Comparison of ENCODE assay signal across 22 cellular contexts in genomic region chrX:2311483-2311882, GRCh38.
DNase-seq lines count a peak whose midpoint lies in the region; ATAC-seq and TF ChIP-seq lines count a peak whose summit lies in the region.
"Had no signal": no experiment of that assay in that cellular context is flagged by ENCODE, and none has a peak within 500 bp of the region (broad histone marks: within the 10 kb centered on the region; RNA-seq: fewer than 3 reads in every experiment).

No MANE protein-coding gene starts in this region.

- no peak overlapping the region for H2BK5ac ChIP-seq in H9 (ENCODE audit: insufficient read length, low read length)

- H2AK5ac ChIP-seq in H9 (ENCODE audit: insufficient read length, low read length): no peak overlapping the region

- H3K18ac ChIP-seq in H9 (ENCODE audit: insufficient read length, low read depth, low read length): no peak overlapping the region

- no peak overlapping the region for H3K4me3 Mint-ChIP-seq in H9
- H3K4me3 Mint-ChIP-seq: activated CD8-positive, alpha-beta T cell treated with anti-CD3 and anti-CD28 coated beads, Interleukin-2, amount 10 ng/mL, durations not matched to agents 7 days and 5 days; activated naive CD8-positive, alpha-beta T cell treated with anti-CD3 and anti-CD28 coated beads, Interleukin-2, amount 50 U/mL, for 24 hours; CD14-positive monocyte had no signal

- H2BK120ac ChIP-seq in H9 (ENCODE audit: low read depth, low read length, poor library complexity, severe bottlenecking): no peak overlapping the region

- no peak overlapping the region for H2BK20ac ChIP-seq in H9 (ENCODE audit: low read depth, low read length, poor library complexity, severe bottlenecking)

- H3K9me3 ChIP-seq in H9 (ENCODE audit: control insufficient read depth, low read depth, low read length): no peaks in the 10 kb centered on the region
- H3K9me3 ChIP-seq: breast epithelium, colonic mucosa, pancreas, right lobe of liver had no signal

- H2AFZ ChIP-seq in H9 (ENCODE audit: low read length): no peak overlapping the region

- H3K27ac ChIP-seq in H9 (ENCODE audit: insufficient read length, low read depth, low read length): no peak overlapping the region
- H3K27ac ChIP-seq: breast epithelium, colonic mucosa, pancreas, right lobe of liver had no signal

- H2BK12ac ChIP-seq in H9 (ENCODE audit: insufficient read length, low read depth, low read length): no peak overlapping the region

- H3K27me3 ChIP-seq in H9 (ENCODE audit: insufficient read depth, low read length): no peaks in the 10 kb centered on the region
- H3K27me3 ChIP-seq: breast epithelium, colonic mucosa, pancreas, right lobe of liver had no signal

- H3K79me1 ChIP-seq in H9 (ENCODE audit: insufficient read depth, low read depth, low read length, poor library complexity, severe bottlenecking): no peaks in the 10 kb centered on the region

- H3K9me3 Mint-ChIP-seq in H9: peaks cover 3 to 5% of the 10 kb centered on the region in 2 experiments; a peak in 3 of 5 replicates

- no peak overlapping the region for H3K4ac ChIP-seq in H9 (ENCODE audit: low read depth, low read length)

- no peak overlapping the region for H4K5ac ChIP-seq in H9 (ENCODE audit: insufficient read length, low read depth, low read length)

- ATAC-seq in HG02610 (IDR thresholded peaks at IDR 0.05; ENCODE audit: unreplicated experiment): no peak
- no peak for ATAC-seq in left colon
- ATAC-seq in GM18868 (IDR thresholded peaks at IDR 0.05; ENCODE audit: unreplicated experiment): no peak
- ATAC-seq: activated CD8-positive, alpha-beta T cell treated with anti-CD3 and anti-CD28 coated beads, Interleukin-2, amount 10 ng/mL, durations not matched to agents 7 days and 5 days; activated naive CD8-positive, alpha-beta T cell treated with anti-CD3 and anti-CD28 coated beads, Interleukin-2, amount 50 U/mL, for 24 hours; pancreas; right lobe of liver had no signal

- no peak overlapping the region for H2BK15ac ChIP-seq in H9 (ENCODE audit: low read depth, low read length)

- H3K4me1 ChIP-seq in H9 (ENCODE audit: insufficient read depth, low read length): no peaks in the 10 kb centered on the region
- H3K4me1 ChIP-seq: breast epithelium, colonic mucosa, pancreas, right lobe of liver had no signal

- intact Hi-C loops in left colon (cut with DNase I, micrococcal nuclease): no loop called here

- DNase-seq in H9 (peak; percentile 68), ecto neural progenitor cell (ENCODE audit: low spot score) (peak; percentile 85), iPS-NIHi7 (ENCODE audit: extremely low spot score) (peak; percentile 61), retina (peak; percentile 48), left colon (no peak)
- DNase-seq: activated CD8-positive, alpha-beta T cell treated with anti-CD3 and anti-CD28 coated beads, Interleukin-2, amount 10 ng/mL, durations not matched to agents 7 days and 5 days; activated gamma-delta T cell; activated naive CD8-positive, alpha-beta T cell treated with anti-CD3 and anti-CD28 coated beads, Interleukin-2, amount 50 U/mL, for 24 hours; colonic mucosa; DMS 273 treated with DMSO at 0.1 percent for 48 hours; Kasumi-1; mammary epithelial cell; NCI-H1048; NCI-H1930; NCI-H82; pancreas; right lobe of liver; T1000 had no signal

- H3K56ac ChIP-seq in H9 (ENCODE audit: insufficient read length, low read depth, low read length): no peak overlapping the region

- H3K23ac ChIP-seq in H9 (ENCODE audit: insufficient read length, low read depth, low read length): no peak overlapping the region

- H3K4me2 ChIP-seq in H9 (ENCODE audit: insufficient read depth, insufficient read length, low read length): no peak overlapping the region

- H3K79me2 ChIP-seq in H9 (ENCODE audit: insufficient read depth, low read length): no peaks in the 10 kb centered on the region

- no peak overlapping the region for H3T11ph ChIP-seq in H9 (ENCODE audit: low read length)

- H3K14ac ChIP-seq in H9 (ENCODE audit: insufficient read depth, low read length): no peak overlapping the region

- H4K8ac ChIP-seq in H9 (replicated peaks; ENCODE audit: insufficient read length, low read depth, low read length): no peak overlapping the region

- no peaks in the 10 kb centered on the region for H3K23me2 ChIP-seq in H9 (ENCODE audit: insufficient read length, low read depth, low read length, poor library complexity, severe bottlenecking)

- no peak overlapping the region for H3K9ac ChIP-seq in H9 (ENCODE audit: extremely low read depth, insufficient read length, low read length)

- H3K27me3 Mint-ChIP-seq in H9 (ENCODE audit: low read depth): no peaks in the 10 kb centered on the region
- H3K27me3 Mint-ChIP-seq: activated naive CD8-positive, alpha-beta T cell treated with anti-CD3 and anti-CD28 coated beads, Interleukin-2, amount 50 U/mL, for 24 hours had no signal

- no peaks in the 10 kb centered on the region for H4K20me1 ChIP-seq in H9 (ENCODE audit: control insufficient read depth, insufficient read depth, insufficient read length)

- WGBS in H9 (ENCODE audit: extremely low coverage, insufficient read length, low lambda C conversion rate): no CpG with 5 or more reads among the region's 11 CpGs

- H3K4me1 Mint-ChIP-seq in H9: peaks cover 16 to 19% of the 10 kb centered on the region in 2 experiments
- H3K4me1 Mint-ChIP-seq: activated naive CD8-positive, alpha-beta T cell treated with anti-CD3 and anti-CD28 coated beads, Interleukin-2, amount 50 U/mL, for 24 hours; CD14-positive monocyte had no signal

- H4K91ac ChIP-seq in H9 (ENCODE audit: insufficient read length, low read depth, low read length): no peak overlapping the region

- H3K27ac Mint-ChIP-seq in H9: peak overlapping the region; percentile 25 to 95 (median 54); a peak in 5 of 7 replicates
- H3K27ac Mint-ChIP-seq: activated CD8-positive, alpha-beta T cell treated with anti-CD3 and anti-CD28 coated beads, Interleukin-2, amount 10 ng/mL, durations not matched to agents 7 days and 5 days; activated naive CD8-positive, alpha-beta T cell treated with anti-CD3 and anti-CD28 coated beads, Interleukin-2, amount 50 U/mL, for 24 hours; CD14-positive monocyte had no signal

- no peak for TF ChIP-seq CTCF in H9 (conservative IDR thresholded peaks at IDR 0.05)

- H3K36me3 Mint-ChIP-seq in H9 (ENCODE audit: insufficient read depth in 1 of 3, low read depth in 3 of 3): peaks cover 2 to 16% (median 7%) of the 10 kb centered on the region in 3 experiments

Comparison
In these comparisons a context has a peak if more than half of its experiments do, and no peak if none do; other contexts are left out.
1. DNase-seq: peak in H9 (single experiment), ecto neural progenitor cell (single experiment), iPS-NIHi7 (single experiment) and retina (single experiment); none in left colon (0 of 2).